In the genomic region with DNA sequence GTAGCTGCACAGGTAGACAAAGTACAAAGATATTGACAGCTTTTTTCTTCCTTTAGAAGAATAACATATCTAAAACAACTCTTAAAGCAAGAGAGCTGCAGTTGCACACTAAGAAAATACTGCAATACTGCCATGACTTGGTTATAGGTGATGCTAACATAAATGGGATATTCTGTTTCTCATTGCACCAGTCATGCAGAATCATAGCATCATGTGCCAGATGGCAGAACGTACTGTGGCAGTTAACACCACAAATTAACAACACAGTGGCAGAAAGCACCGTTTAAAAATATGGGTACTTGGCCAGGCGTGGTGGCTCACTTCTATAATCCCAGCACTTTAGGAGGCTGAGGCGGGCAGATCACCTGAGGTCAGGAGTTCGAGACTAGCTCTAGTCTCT, we compare ENCODE assay signal across 21 cellular contexts. TPM values are rescaled to one million over a fixed set of nuclear protein-coding genes. Genes with fewer than 3 reads are reported as not detected.
DNase-seq lines count a peak whose midpoint lies in the region; ATAC-seq and TF ChIP-seq lines count a peak whose summit lies in the region.
"Had no signal": no experiment of that assay in that cellular context is flagged by ENCODE, and none has a peak within 500 bp of the region (broad histone marks: within the 10 kb centered on the region; RNA-seq: fewer than 3 reads in every experiment).

No MANE protein-coding gene starts in this region.

- no peak overlapping the region for H2AFZ ChIP-seq in OCI-LY3 (ENCODE audit: low read depth, low read length)

- no peaks in the 10 kb centered on the region for H3K27me3 Mint-ChIP-seq in CD4-positive, alpha-beta T cell
- peaks cover under 1% of the 10 kb centered on the region for H3K27me3 Mint-ChIP-seq in endothelial cell (ENCODE audit: unreplicated experiment)

- no peaks in the 10 kb centered on the region for H3K9me3 ChIP-seq in CD4-positive, alpha-beta T cell (ENCODE audit: control insufficient read depth, low read length)
- no peaks in the 10 kb centered on the region for H3K9me3 ChIP-seq in DOHH2 (ENCODE audit: control insufficient read depth, insufficient read depth, low read length)
- no peaks in the 10 kb centered on the region for H3K9me3 ChIP-seq in OCI-LY3 (ENCODE audit: insufficient read depth, low read length)
- H3K9me3 ChIP-seq: adrenal gland, prostate gland, spleen, tibial nerve had no signal

- H3K4me3 ChIP-seq in DOHH2 (ENCODE audit: low read length) (0 out of 2 replicates have a peak overlapping the region, but pooled peaks have one; percentile 16), OCI-LY3 (ENCODE audit: low read length) (no peak overlapping the region)
- H3K4me3 ChIP-seq: adrenal gland, cardiac muscle cell, prostate gland, spleen, tibial nerve had no signal

- peak overlapping the region; percentile 6 for H3K4me3 Mint-ChIP-seq in CD4-positive, alpha-beta T cell
- no peak overlapping the region for H3K4me3 Mint-ChIP-seq in endothelial cell (ENCODE audit: unreplicated experiment)
- H3K4me3 Mint-ChIP-seq: endodermal cell, H9, nephron progenitor cell had no signal

- H3K79me2 ChIP-seq in DOHH2 (ENCODE audit: control insufficient read depth, low read length) (peaks cover 100% of the 10 kb centered on the region), OCI-LY3 (ENCODE audit: low read length) (peaks cover 99% of the 10 kb centered on the region)

- no peak for DNase-seq in CD4-positive, alpha-beta T cell
- DNase-seq in cerebellum (ENCODE audit: low spot score): peak; percentile 38
- no peak for DNase-seq in stimulated activated CD4-positive, alpha-beta T cell treated with anti-CD3 and anti-CD28 coated beads, Interleukin-2, amount 100 ng/mL, for 48 hours
- no peak for DNase-seq in endothelial cell (ENCODE audit: low spot score)
- DNase-seq: activated T-cell treated with anti-CD3 and anti-CD28 coated beads, Interleukin-2, amount 50 U/mL, for 4 hours; adrenal gland; AML-193; endodermal cell; H9; kidney glomerular epithelial cell; NCI-H2227 treated with DMSO at 0.1 percent for 48 hours; nephron progenitor cell; OCI-M1; spleen had no signal

- no peaks in the 10 kb centered on the region for H3K27me3 ChIP-seq in CD4-positive, alpha-beta T cell (ENCODE audit: control insufficient read depth, insufficient read depth, low read length)
- no peaks in the 10 kb centered on the region for H3K27me3 ChIP-seq in DOHH2 (ENCODE audit: control insufficient read depth, low read length)
- H3K27me3 ChIP-seq in OCI-LY3 (ENCODE audit: low read depth, low read length): no peaks in the 10 kb centered on the region
- H3K27me3 ChIP-seq: adrenal gland, cardiac muscle cell, spleen, tibial nerve had no signal

- H3K4me1 Mint-ChIP-seq in CD4-positive, alpha-beta T cell (ENCODE audit: low read depth): peaks cover 81% of the 10 kb centered on the region
- peaks cover 4% of the 10 kb centered on the region for H3K4me1 Mint-ChIP-seq in endothelial cell (ENCODE audit: unreplicated experiment)

- H3K9me3 Mint-ChIP-seq in CD4-positive, alpha-beta T cell: no peaks in the 10 kb centered on the region
- no peaks in the 10 kb centered on the region for H3K9me3 Mint-ChIP-seq in endothelial cell (ENCODE audit: unreplicated experiment)
- H3K9me3 Mint-ChIP-seq: activated T-cell treated with anti-CD3 and anti-CD28 coated beads, Interleukin-2, amount 50 U/mL, for 4 hours; endodermal cell; H9 had no signal

- H3K27ac ChIP-seq in CD4-positive, alpha-beta T cell (ENCODE audit: low read depth, low read length): no peak overlapping the region
- no peak overlapping the region for H3K27ac ChIP-seq in DOHH2 (ENCODE audit: low read depth, low read length)
- no peak overlapping the region for H3K27ac ChIP-seq in OCI-LY3 (ENCODE audit: low read length)
- H3K27ac ChIP-seq: adrenal gland, cardiac muscle cell, prostate gland had no signal

- POLR2A ChIA-PET in CD4-positive, alpha-beta T cell (lab: Charles Lee): interaction anchor here (1.5 kb wide), 1 partner anchor 120 kb away, joined by 3 read pairs; no protein-coding TSS in a partner anchor

- no peak overlapping the region for H3K9ac ChIP-seq in OCI-LY3 (ENCODE audit: low read length)

- intact Hi-C loops in CD4-positive, alpha-beta T cell (cut with DNase I, micrococcal nuclease): no loop called here

- peak overlapping the region; percentile 55 for H3K27ac Mint-ChIP-seq in CD4-positive, alpha-beta T cell
- H3K27ac Mint-ChIP-seq in endothelial cell (ENCODE audit: unreplicated experiment): no peak overlapping the region
- H3K27ac Mint-ChIP-seq: endodermal cell, H9 had no signal

- H3K4me2 ChIP-seq in DOHH2 (ENCODE audit: low read length) (peak overlapping the region; percentile 84), OCI-LY3 (ENCODE audit: low read length) (peak overlapping the region; percentile 87)

- H3K4me1 ChIP-seq in DOHH2 (ENCODE audit: control insufficient read depth, low read length): peaks cover 89% of the 10 kb centered on the region
- H3K4me1 ChIP-seq in OCI-LY3 (ENCODE audit: low read length): peaks cover 92% of the 10 kb centered on the region

- H3K36me3 ChIP-seq in DOHH2 (ENCODE audit: control insufficient read depth, low read length): peaks cover 50% of the 10 kb centered on the region
- peaks cover 21% of the 10 kb centered on the region for H3K36me3 ChIP-seq in OCI-LY3 (replicated peaks; ENCODE audit: low read depth, low read length)
- H3K36me3 ChIP-seq: prostate gland had no signal

- CTCF ChIA-PET in CD4-positive, alpha-beta T cell (lab: Charles Lee): interaction anchor here (1.0 kb wide), 1 partner anchor 66 kb away, joined by 3 read pairs; no protein-coding TSS in a partner anchor

- TF ChIP-seq CTCF in CD4-positive, alpha-beta T cell (IDR thresholded peaks at IDR 0.05): no peak
- no peak for TF ChIP-seq CTCF in DOHH2 (IDR thresholded peaks at IDR 0.05; ENCODE audit: low read depth, low read length, poor library complexity, severe bottlenecking)
- TF ChIP-seq CTCF in OCI-LY3 (IDR thresholded peaks at IDR 0.05; ENCODE audit: low read depth, low read length): no peak
- no peak for TF ChIP-seq CTCF in endothelial cell (IDR thresholded peaks at IDR 0.05; ENCODE audit: unreplicated experiment)

- peaks cover 42% of the 10 kb centered on the region for H3K36me3 Mint-ChIP-seq in CD4-positive, alpha-beta T cell (ENCODE audit: low read depth)
- peaks cover 3% of the 10 kb centered on the region for H3K36me3 Mint-ChIP-seq in endothelial cell (ENCODE audit: low read depth, unreplicated experiment)

- H3F3A ChIP-seq in DOHH2 (ENCODE audit: control insufficient read depth, insufficient read depth): peaks cover 8% of the 10 kb centered on the region; the same call in 1 of the 2 replicates

- no peaks in the 10 kb centered on the region for H3K9me2 ChIP-seq in DOHH2 (replicated peaks; ENCODE audit: control insufficient read depth, low read length)

- ATAC-seq in CD4-positive, alpha-beta T cell (ENCODE audit: poor library complexity): no peak
- no peak for ATAC-seq in GM21717 (IDR thresholded peaks at IDR 0.05; ENCODE audit: unreplicated experiment)
- no peak for ATAC-seq in GM18909 (IDR thresholded peaks at IDR 0.05; ENCODE audit: poor library complexity, unreplicated experiment)

- H4K20me1 ChIP-seq in DOHH2 (ENCODE audit: control insufficient read depth, insufficient read depth, low read depth, low read length) (peaks cover 39% of the 10 kb centered on the region), OCI-LY3 (ENCODE audit: insufficient read depth, low read length) (peaks cover 81% of the 10 kb centered on the region)

RNA-seq across cellular contexts. Expression of a gene that starts 7.4 kb away (rescaled TPM):
- 100 to 1,000 TPM; 213 to 222 TPM for total RNA-seq in CD4-positive, alpha-beta T cell
- total RNA-seq in cerebellum (78.8 TPM), endothelial cell (ENCODE audit: unreplicated experiment) (90.8 TPM)
